In the genomic region with DNA sequence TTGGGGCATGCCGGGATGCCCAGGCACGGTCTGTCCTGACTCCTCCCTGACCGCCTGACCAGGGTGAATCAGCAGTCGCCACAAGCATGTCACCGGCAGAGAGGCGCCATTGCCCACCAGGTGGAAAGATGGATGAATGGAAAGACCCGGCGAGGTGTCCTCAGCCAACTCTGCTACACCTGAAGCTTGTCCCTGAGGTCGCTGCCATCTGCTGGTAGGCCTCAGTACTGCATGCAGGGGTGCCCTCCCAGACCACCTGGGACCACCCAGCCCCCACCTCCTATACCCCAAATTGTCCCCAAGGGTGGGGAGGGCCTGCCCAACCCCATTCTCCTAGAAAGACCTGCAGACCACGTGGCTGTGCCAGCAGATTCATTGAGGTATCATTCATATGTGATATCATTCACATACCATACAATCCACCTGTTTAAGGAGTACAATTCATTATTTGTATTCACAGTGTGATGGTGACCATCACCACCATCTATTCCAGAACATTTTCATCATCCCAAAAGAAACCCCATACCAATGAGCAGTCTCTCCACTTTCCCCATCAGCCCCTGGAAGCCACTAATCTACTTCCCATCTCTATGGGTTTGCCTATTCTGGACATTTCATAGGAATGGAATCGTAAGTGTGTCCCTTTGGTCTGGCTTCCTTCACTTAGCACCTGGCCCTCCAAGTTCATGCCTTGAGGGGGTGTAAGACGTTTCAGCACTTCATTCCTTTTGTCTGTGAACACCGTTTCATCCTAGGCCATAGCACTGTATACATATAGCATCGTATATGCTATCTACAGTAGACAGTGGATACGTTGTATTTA, we compare ENCODE assay signal across 9 cellular contexts. TPM values are rescaled to one million over a fixed set of nuclear protein-coding genes. Genes with fewer than 3 reads are reported as not detected.
A peak's percentile ranks its signal among the peaks of the same experiment; 100 is the strongest.
DNase-seq lines count a peak whose midpoint lies in the region; TF ChIP-seq lines count a peak whose summit lies in the region.
"Had no signal": no experiment of that assay in that cellular context is flagged by ENCODE, and none has a peak within 500 bp of the region (broad histone marks: within the 10 kb centered on the region; RNA-seq: fewer than 3 reads in every experiment).

No MANE protein-coding gene starts in this region.

- H3K9me3 ChIP-seq in Peyer's patch (no peaks in the 10 kb centered on the region), neural progenitor cell (ENCODE audit: low read depth) (no peaks in the 10 kb centered on the region)

- H3K27ac Mint-ChIP-seq in neural progenitor cell = no peak overlapping the region
- H3K27ac Mint-ChIP-seq: T-helper 1 cell treated with Interleukin-12 subunit alpha and Interleukin-12 subunit beta and Interleukin-4 antibody, amounts not matched to agents 30 μg/mL and 1 μg/mL, for 36 hours had no signal

- H4K20me1 ChIP-seq in neural progenitor cell (ENCODE audit: low read depth) = no peaks in the 10 kb centered on the region

- no peak for TF ChIP-seq POLR2A in Peyer's patch (IDR thresholded peaks at IDR 0.05)

- no peak overlapping the region for H3K9ac ChIP-seq in neural progenitor cell

- DNase-seq in DMS 273 (lab: John Stamatoyannopoulos, UW; ENCODE audit: unreplicated experiment) = peak; percentile 35
- DNase-seq in DMS 273 treated with DMSO at 0.1 percent for 48 hours (lab: John Stamatoyannopoulos, UW) = no peak
- peak in 1 of 3 donors; percentile 55 for DNase-seq in Peyer's patch
- DNase-seq in choroid plexus epithelial cell (ENCODE audit: low read depth) = peak; percentile 28
- DNase-seq in neural progenitor cell (ENCODE audit: low spot score) = peak; percentile 71
- DNase-seq in LoVo (ENCODE audit: low spot score) = no peak
- no peak for DNase-seq in MV-4-11 (lab: John Stamatoyannopoulos, UW)
- DNase-seq in hepatic stellate cell (ENCODE audit: low spot score) = no peak

- H3K4me1 Mint-ChIP-seq in neural progenitor cell = no peaks in the 10 kb centered on the region

- peak in 5 of 6 experiments; percentile 9 to 68 (median 58) for TF ChIP-seq CTCF in Peyer's patch (IDR thresholded peaks at IDR 0.05)
- TF ChIP-seq CTCF in choroid plexus epithelial cell (conservative IDR thresholded peaks at IDR 0.05; ENCODE audit: low read depth, low read length) = peak; percentile 92
- peak; percentile 83 for TF ChIP-seq CTCF in neural progenitor cell (IDR thresholded peaks at IDR 0.05)

- peaks cover 3% of the 10 kb centered on the region for H3K9me3 Mint-ChIP-seq in neural progenitor cell

- H3K4me3 ChIP-seq in Peyer's patch = no peak overlapping the region
- H3K4me3 ChIP-seq in choroid plexus epithelial cell (ENCODE audit: low read depth, low read length) = no peak overlapping the region
- H3K4me3 ChIP-seq in neural progenitor cell = no peak overlapping the region

- H3K4me3 Mint-ChIP-seq in neural progenitor cell = no peak overlapping the region
- H3K4me3 Mint-ChIP-seq: T-helper 1 cell treated with Interleukin-12 subunit alpha and Interleukin-12 subunit beta and Interleukin-4 antibody, amounts not matched to agents 30 μg/mL and 1 μg/mL, for 36 hours had no signal

- no peak overlapping the region for H2AFZ ChIP-seq in neural progenitor cell (replicated peaks)

- H3K36me3 Mint-ChIP-seq in neural progenitor cell = no peaks in the 10 kb centered on the region

- H3K27me3 Mint-ChIP-seq in neural progenitor cell (ENCODE audit: insufficient read depth, low read depth) = peaks cover 10% of the 10 kb centered on the region

- no peaks in the 10 kb centered on the region for H3K79me2 ChIP-seq in neural progenitor cell (ENCODE audit: low read depth)

- H3K4me1 ChIP-seq in Peyer's patch = no peaks in the 10 kb centered on the region
- no peaks in the 10 kb centered on the region for H3K4me1 ChIP-seq in neural progenitor cell

- H3K27ac ChIP-seq in Peyer's patch (no peak overlapping the region), neural progenitor cell (no peak overlapping the region)

- no peaks in the 10 kb centered on the region for H3F3A ChIP-seq in neural progenitor cell (ENCODE audit: low read depth)

- H3K36me3 ChIP-seq in Peyer's patch (no peaks in the 10 kb centered on the region), neural progenitor cell (no peaks in the 10 kb centered on the region)

- H3K27me3 ChIP-seq in Peyer's patch = no peaks in the 10 kb centered on the region
- H3K27me3 ChIP-seq in neural progenitor cell = no peaks in the 10 kb centered on the region

- no peak overlapping the region for H3K4me2 ChIP-seq in neural progenitor cell

RNA-seq across cellular contexts. Expression of a gene that starts 17.5 kb away (rescaled TPM):
- not detected for total RNA-seq in Peyer's patch
- total RNA-seq in neural progenitor cell (ENCODE audit: low replicate concordance) = not detected in 2 replicates

RNA-seq across cellular contexts. Expression of a gene that starts 26.6 kb away (rescaled TPM):
- total RNA-seq in Peyer's patch (not detected), neural progenitor cell (ENCODE audit: low replicate concordance) (0.22 TPM in 1 of 2 replicates, not detected in the other)

Comparison
In these comparisons a context has a peak if more than half of its experiments do, and no peak if none do; other contexts are left out.
1. DNase-seq: peak in DMS 273 (single experiment), choroid plexus epithelial cell (single experiment) and neural progenitor cell (single experiment); none in DMS 273 treated with DMSO at 0.1 percent for 48 hours (single experiment), LoVo (single experiment), MV-4-11 (single experiment) and hepatic stellate cell (single experiment).
2. Peak in every context shown above with its lines, with median percentiles within 50 percentile points of each other: CTCF ChIP-seq.